In the genomic region with DNA sequence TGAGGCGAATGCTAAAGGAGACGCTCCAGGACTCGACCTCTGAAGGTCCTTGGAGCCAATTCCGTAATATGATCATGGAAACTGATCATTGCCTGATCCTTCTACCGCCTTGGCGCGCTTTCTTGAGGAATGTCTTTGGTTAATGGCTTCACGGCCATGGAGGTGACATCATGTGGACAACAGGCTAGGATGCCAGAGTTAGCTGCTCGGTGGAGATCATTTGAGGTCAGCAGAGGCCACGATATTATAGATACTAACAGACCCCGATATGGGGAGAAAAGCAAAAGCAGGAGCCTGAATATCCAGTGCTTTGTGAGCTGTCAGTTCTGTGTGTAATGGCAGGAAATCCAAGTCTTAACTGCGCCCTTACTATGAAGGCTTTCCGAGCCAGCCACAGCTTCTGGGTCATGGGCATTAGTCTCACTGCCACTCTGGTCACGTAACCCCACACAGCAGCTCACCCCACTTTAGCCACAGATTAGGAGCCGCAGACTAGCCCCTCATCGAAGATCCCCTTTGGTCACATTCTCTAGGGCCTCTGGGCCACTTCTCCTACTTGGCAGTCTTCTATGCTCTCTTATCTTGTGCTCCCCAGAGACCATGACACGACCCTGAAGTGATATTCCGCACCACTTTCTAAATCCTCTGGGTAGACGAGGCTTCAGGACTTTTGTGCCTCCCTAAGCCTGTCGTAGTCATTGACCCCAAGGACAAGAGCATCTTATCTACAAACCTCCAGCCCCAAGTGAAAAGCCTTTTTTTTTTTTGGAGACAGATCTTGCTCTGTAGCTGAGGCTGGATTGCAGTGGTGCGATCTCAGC, we compare ENCODE assay signal across 1 cellular context.
TF ChIP-seq lines count a peak whose summit lies in the region.

No MANE protein-coding gene starts in this region.

TF ChIP-seq in SK-N-SH treated with all-trans-retinoic acid at 6 μM for 48 hours, 23 proteins besides CTCF, POLR2A, EP300 and RAD21 (continued from another document):
- TF ChIP-seq, protein P1, sequence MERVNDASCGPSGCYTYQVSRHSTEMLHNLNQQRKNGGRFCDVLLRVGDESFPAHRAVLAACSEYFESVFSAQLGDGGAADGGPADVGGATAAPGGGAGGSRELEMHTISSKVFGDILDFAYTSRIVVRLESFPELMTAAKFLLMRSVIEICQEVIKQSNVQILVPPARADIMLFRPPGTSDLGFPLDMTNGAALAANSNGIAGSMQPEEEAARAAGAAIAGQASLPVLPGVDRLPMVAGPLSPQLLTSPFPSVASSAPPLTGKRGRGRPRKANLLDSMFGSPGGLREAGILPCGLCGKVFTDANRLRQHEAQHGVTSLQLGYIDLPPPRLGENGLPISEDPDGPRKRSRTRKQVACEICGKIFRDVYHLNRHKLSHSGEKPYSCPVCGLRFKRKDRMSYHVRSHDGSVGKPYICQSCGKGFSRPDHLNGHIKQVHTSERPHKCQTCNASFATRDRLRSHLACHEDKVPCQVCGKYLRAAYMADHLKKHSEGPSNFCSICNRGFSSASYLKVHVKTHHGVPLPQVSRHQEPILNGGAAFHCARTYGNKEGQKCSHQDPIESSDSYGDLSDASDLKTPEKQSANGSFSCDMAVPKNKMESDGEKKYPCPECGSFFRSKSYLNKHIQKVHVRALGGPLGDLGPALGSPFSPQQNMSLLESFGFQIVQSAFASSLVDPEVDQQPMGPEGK (CRISPR knock-in tag; IDR thresholded peaks at IDR 0.05; ENCODE audit: borderline replicate concordance) = no peak
- TF ChIP-seq TCF4 (CRISPR knock-in tag; IDR thresholded peaks at IDR 0.05; ENCODE audit: borderline replicate concordance) = no peak
- no peak for TF ChIP-seq CSDC2 (CRISPR knock-in tag; IDR thresholded peaks at IDR 0.05)
- TF ChIP-seq ZFP3 (CRISPR knock-in tag; IDR thresholded peaks at IDR 0.05) = no peak
- no peak for TF ChIP-seq PPARA (CRISPR knock-in tag; IDR thresholded peaks at IDR 0.05; ENCODE audit: borderline replicate concordance)
- no peak for TF ChIP-seq ARNTL (CRISPR knock-in tag; IDR thresholded peaks at IDR 0.05; ENCODE audit: borderline replicate concordance, low read depth)
